ENCODE assay signal across 24 cellular contexts in genomic region chr4:139957108-139957464, GRCh38.
"Had no signal": no experiment of that assay in that cellular context is flagged by ENCODE, and none has a peak within 500 bp of the region (broad histone marks: within the 10 kb centered on the region; RNA-seq: fewer than 3 reads in every experiment).

No MANE protein-coding gene starts in this region.

- H3K27me3 ChIP-seq: ascending aorta, heart left ventricle, neutrophil, right lobe of liver, thyroid gland had no signal

- H3K27ac ChIP-seq: brain microvascular endothelial cell, neutrophil had no signal

- H3K27ac Mint-ChIP-seq: activated B cell treated with CpG ODN at 0.5 μM for 24 hours; activated CD4-positive, alpha-beta T cell treated with anti-CD3 and anti-CD28 coated beads for 36 hours; activated CD8-positive, alpha-beta memory T cell treated with anti-CD3 and anti-CD28 coated beads, Interleukin-2, amount 10 ng/mL, durations not matched to agents 7 days and 5 days; activated CD8-positive, alpha-beta T cell treated with anti-CD3 and anti-CD28 coated beads, Interleukin-2, amount 10 ng/mL, durations not matched to agents 7 days and 5 days; activated naive CD4-positive, alpha-beta T cell treated with anti-CD3 and anti-CD28 coated beads, Interleukin-2, amount 50 U/mL, for 72 hours; natural killer cell; stimulated activated effector memory CD8-positive, alpha-beta T cell treated with anti-CD3 and anti-CD28 coated beads, Interleukin-12 subunit alpha, Interleukin-12 subunit beta, amount 100 ng/mL, for 72 hours; stimulated activated naive CD8-positive, alpha-beta T cell treated with anti-CD3 and anti-CD28 coated beads, Interleukin-15, amount 100 ng/mL, for 72 hours; T-helper 2 cell treated with Interferon-gamma antibody and Interleukin-4, amounts not matched to agents 5 μg/mL and 100 μg/mL, for 36 hours had no signal

- H3K4me3 Mint-ChIP-seq: activated B cell treated with CpG ODN at 0.5 μM for 24 hours; activated CD4-positive, alpha-beta T cell treated with anti-CD3 and anti-CD28 coated beads for 36 hours; activated CD8-positive, alpha-beta memory T cell treated with anti-CD3 and anti-CD28 coated beads, Interleukin-2, amount 10 ng/mL, durations not matched to agents 7 days and 5 days; activated CD8-positive, alpha-beta T cell treated with anti-CD3 and anti-CD28 coated beads, Interleukin-2, amount 10 ng/mL, durations not matched to agents 7 days and 5 days; natural killer cell; stimulated activated effector memory CD8-positive, alpha-beta T cell treated with anti-CD3 and anti-CD28 coated beads, Interleukin-12 subunit alpha, Interleukin-12 subunit beta, amount 100 ng/mL, for 72 hours; stimulated activated naive CD8-positive, alpha-beta T cell treated with anti-CD3 and anti-CD28 coated beads, Interleukin-15, amount 100 ng/mL, for 72 hours; T-helper 2 cell treated with Interferon-gamma antibody and Interleukin-4, amounts not matched to agents 5 μg/mL and 100 μg/mL, for 36 hours had no signal

- ATAC-seq: activated CD4-positive, alpha-beta T cell treated with anti-CD3 and anti-CD28 coated beads for 36 hours; activated CD8-positive, alpha-beta memory T cell treated with anti-CD3 and anti-CD28 coated beads, Interleukin-2, amount 10 ng/mL, durations not matched to agents 7 days and 5 days; activated CD8-positive, alpha-beta T cell treated with anti-CD3 and anti-CD28 coated beads, Interleukin-2, amount 10 ng/mL, durations not matched to agents 7 days and 5 days; activated naive CD4-positive, alpha-beta T cell treated with anti-CD3 and anti-CD28 coated beads, Interleukin-2, amount 50 U/mL, for 72 hours; natural killer cell; stimulated activated effector memory CD8-positive, alpha-beta T cell treated with anti-CD3 and anti-CD28 coated beads, Interleukin-12 subunit alpha, Interleukin-12 subunit beta, amount 100 ng/mL, for 72 hours; stimulated activated naive CD8-positive, alpha-beta T cell treated with anti-CD3 and anti-CD28 coated beads, Interleukin-15, amount 100 ng/mL, for 72 hours had no signal

- H3K36me3 ChIP-seq: ascending aorta, brain microvascular endothelial cell, heart left ventricle, lower lobe of right lung, neutrophil, right lobe of liver, thyroid gland had no signal

- FAIRE-seq: endothelial cell of umbilical vein had no signal

- DNase-seq: activated B cell treated with CpG ODN at 0.5 μM for 24 hours; activated CD4-positive, alpha-beta T cell treated with anti-CD3 and anti-CD28 coated beads for 36 hours; activated CD8-positive, alpha-beta memory T cell treated with anti-CD3 and anti-CD28 coated beads, Interleukin-2, amount 10 ng/mL, durations not matched to agents 7 days and 5 days; activated CD8-positive, alpha-beta T cell treated with anti-CD3 and anti-CD28 coated beads, Interleukin-2, amount 10 ng/mL, durations not matched to agents 7 days and 5 days; activated naive CD4-positive, alpha-beta T cell; activated T-cell treated with anti-CD3 and anti-CD28 coated beads, Interleukin-2, amount 50 U/mL, for 48 hours; brain microvascular endothelial cell; cortex of kidney; foreskin fibroblast; heart left ventricle; lower lobe of right lung; mesenchymal stem cell; natural killer cell; right lobe of liver; stimulated activated CD4-positive, alpha-beta T cell treated with anti-CD3 and anti-CD28 coated beads, Interleukin-4, amount 100 ng/mL, for 24 hours; stimulated activated naive CD8-positive, alpha-beta T cell treated with anti-CD3 and anti-CD28 coated beads, Interleukin-15, amount 100 ng/mL, for 72 hours; T-helper 1 cell; thyroid gland had no signal

- H3K36me3 Mint-ChIP-seq: activated naive CD4-positive, alpha-beta T cell treated with anti-CD3 and anti-CD28 coated beads, Interleukin-2, amount 50 U/mL, for 72 hours; natural killer cell; stimulated activated effector memory CD8-positive, alpha-beta T cell treated with anti-CD3 and anti-CD28 coated beads, Interleukin-12 subunit alpha, Interleukin-12 subunit beta, amount 100 ng/mL, for 72 hours had no signal

- H3K9me3 ChIP-seq: ascending aorta, heart left ventricle, lower lobe of right lung, neutrophil, right lobe of liver, thyroid gland had no signal

- H3K4me1 Mint-ChIP-seq: activated CD4-positive, alpha-beta T cell treated with anti-CD3 and anti-CD28 coated beads for 36 hours; stimulated activated effector memory CD8-positive, alpha-beta T cell treated with anti-CD3 and anti-CD28 coated beads, Interleukin-12 subunit alpha, Interleukin-12 subunit beta, amount 100 ng/mL, for 72 hours had no signal

- H3K4me3 ChIP-seq: lower lobe of right lung, right lobe of liver, thyroid gland had no signal

- H3K9me3 Mint-ChIP-seq: activated B cell treated with CpG ODN at 0.5 μM for 24 hours; activated naive CD4-positive, alpha-beta T cell treated with anti-CD3 and anti-CD28 coated beads, Interleukin-2, amount 50 U/mL, for 72 hours; natural killer cell; stimulated activated effector memory CD8-positive, alpha-beta T cell treated with anti-CD3 and anti-CD28 coated beads, Interleukin-12 subunit alpha, Interleukin-12 subunit beta, amount 100 ng/mL, for 72 hours; stimulated activated naive CD8-positive, alpha-beta T cell treated with anti-CD3 and anti-CD28 coated beads, Interleukin-15, amount 100 ng/mL, for 72 hours; T-helper 2 cell treated with Interferon-gamma antibody and Interleukin-4, amounts not matched to agents 5 μg/mL and 100 μg/mL, for 36 hours had no signal
